In genomic region chr20:41738584-41739193, GRCh38 we compare ENCODE assay signal across 8 cellular contexts.
DNase-seq lines count a peak whose midpoint lies in the region; ATAC-seq and TF ChIP-seq lines count a peak whose summit lies in the region.

No MANE protein-coding gene starts in this region.

- no peak overlapping the region for H3K27ac ChIP-seq in CD4-positive, CD25-positive, alpha-beta regulatory T cell (ENCODE audit: insufficient read depth, low read length, poor library complexity, severe bottlenecking)
- H3K27ac ChIP-seq in esophagus muscularis mucosa (replicated peaks in 1 of 4), result no peak overlapping the region

- H3K27me3 ChIP-seq in CD4-positive, CD25-positive, alpha-beta regulatory T cell (ENCODE audit: control insufficient read depth, insufficient read depth, low read length), result no peaks in the 10 kb centered on the region
- H3K27me3 ChIP-seq in esophagus muscularis mucosa, result no peaks in the 10 kb centered on the region

- DNase-seq in CD4-positive, CD25-positive, alpha-beta regulatory T cell, result peak in 2 of 3 donors; percentile 4 to 41
- DNase-seq in NCI-H2171 (lab: John Stamatoyannopoulos, UW) (peak; percentile 48), WTC11 (ENCODE audit: low spot score) (peak; percentile 71), esophagus muscularis mucosa (ENCODE audit: extremely low spot score) (peak; percentile 91), ureter (ENCODE audit: low spot score) (peak; percentile 53)
- DNase-seq in naive thymus-derived CD8-positive, alpha-beta T cell, result peak in 6 of 10 donors; percentile 4 to 21 (median 8)

- 16% methylated on average over 7 of the region's 7 CpGs for WGBS in esophagus muscularis mucosa

- POLR2A ChIA-PET in WTC11 (lab: Charles Lee), result interaction anchor here (0.6 to 0.9 kb wide), 2 partner anchors 9 to 62 kb away, joined by 3 read pairs; no protein-coding TSS in a partner anchor
- POLR2A ChIA-PET in naive thymus-derived CD8-positive, alpha-beta T cell (lab: Charles Lee), result no interaction called here

- no peak overlapping the region for H3K4me3 Mint-ChIP-seq in CD4-positive, CD25-positive, alpha-beta regulatory T cell
- no peak overlapping the region for H3K4me3 Mint-ChIP-seq in WTC11
- no peak overlapping the region for H3K4me3 Mint-ChIP-seq in naive thymus-derived CD8-positive, alpha-beta T cell

- no peak for TF ChIP-seq POLR2A in esophagus muscularis mucosa (IDR thresholded peaks at IDR 0.05; ENCODE audit: low read depth)

- peaks cover 3% of the 10 kb centered on the region for H3K36me3 Mint-ChIP-seq in CD4-positive, CD25-positive, alpha-beta regulatory T cell
- H3K36me3 Mint-ChIP-seq in WTC11, result peaks cover 8% of the 10 kb centered on the region
- peaks cover 0 to 4% (median 0%) of the 10 kb centered on the region in 3 donors for H3K36me3 Mint-ChIP-seq in naive thymus-derived CD8-positive, alpha-beta T cell

- peaks cover 0 to 3% (median 0%) of the 10 kb centered on the region in 7 donors for H3K9me3 Mint-ChIP-seq in CD4-positive, CD25-positive, alpha-beta regulatory T cell
- peaks cover 24% of the 10 kb centered on the region for H3K9me3 Mint-ChIP-seq in WTC11
- peaks cover 0 to 6% (median 2%) of the 10 kb centered on the region in 9 donors for H3K9me3 Mint-ChIP-seq in naive thymus-derived CD8-positive, alpha-beta T cell

- no peaks in the 10 kb centered on the region for H3K4me1 Mint-ChIP-seq in CD4-positive, CD25-positive, alpha-beta regulatory T cell
- peaks cover 11% of the 10 kb centered on the region for H3K4me1 Mint-ChIP-seq in WTC11
- peaks cover 0 to 1% (median 0%) of the 10 kb centered on the region in 4 donors for H3K4me1 Mint-ChIP-seq in naive thymus-derived CD8-positive, alpha-beta T cell

- TF ChIP-seq CTCF in WTC11 (IDR thresholded peaks at IDR 0.05) (peak; percentile 68), esophagus muscularis mucosa (IDR thresholded peaks at IDR 0.05) (peak; percentile 62 to 89 (median 66))

- peak overlapping the region in 1 of 3 donors; percentile 11 for H3K27ac Mint-ChIP-seq in CD4-positive, CD25-positive, alpha-beta regulatory T cell
- no peak overlapping the region for H3K27ac Mint-ChIP-seq in WTC11
- no peak overlapping the region for H3K27ac Mint-ChIP-seq in naive thymus-derived CD8-positive, alpha-beta T cell

- no peak for TF ChIP-seq EP300 in esophagus muscularis mucosa (IDR thresholded peaks at IDR 0.05)

- intact Hi-C loops in esophagus muscularis mucosa (cut with DNase I), result loop anchor here (5.0 kb wide), 1 partner anchor 1449 kb away; the partner anchor contains the start of gene PTPRT

- H3K36me3 ChIP-seq in CD4-positive, CD25-positive, alpha-beta regulatory T cell (ENCODE audit: control insufficient read depth, insufficient read depth, low read length), result no peaks in the 10 kb centered on the region
- H3K36me3 ChIP-seq in esophagus muscularis mucosa, result no peaks in the 10 kb centered on the region

- ATAC-seq in CD4-positive, CD25-positive, alpha-beta regulatory T cell (ENCODE audit: low read depth in 2 of 2), result no peak
- peak; percentile 65 for ATAC-seq in GM21529 (IDR thresholded peaks at IDR 0.05; ENCODE audit: unreplicated experiment)
- peak; percentile 85 for ATAC-seq in WTC11
- ATAC-seq in naive thymus-derived CD8-positive, alpha-beta T cell, result peak in 1 of 2 donors; percentile 52
- ATAC-seq in HG02759 (IDR thresholded peaks at IDR 0.05; ENCODE audit: unreplicated experiment), result no peak

- H3K4me3 ChIP-seq in CD4-positive, CD25-positive, alpha-beta regulatory T cell (ENCODE audit: low read depth, low read length), result no peak overlapping the region
- no peak overlapping the region for H3K4me3 ChIP-seq in esophagus muscularis mucosa

- H3K9me3 ChIP-seq in CD4-positive, CD25-positive, alpha-beta regulatory T cell (ENCODE audit: control insufficient read depth in 2 of 2, low read length in 2 of 2), result no peaks in the 10 kb centered on the region
- H3K9me3 ChIP-seq in esophagus muscularis mucosa, result no peaks in the 10 kb centered on the region

- no peaks in the 10 kb centered on the region for H3K4me1 ChIP-seq in CD4-positive, CD25-positive, alpha-beta regulatory T cell (ENCODE audit: control insufficient read depth, insufficient read depth, low read length, poor library complexity, severe bottlenecking)
- H3K4me1 ChIP-seq in esophagus muscularis mucosa, result peaks cover 0 to 5% (median 0%) of the 10 kb centered on the region in 4 donors

- peaks cover 5% of the 10 kb centered on the region for H3K27me3 Mint-ChIP-seq in CD4-positive, CD25-positive, alpha-beta regulatory T cell
- H3K27me3 Mint-ChIP-seq in WTC11 (ENCODE audit: low read depth), result no peaks in the 10 kb centered on the region
- peaks cover 0 to 1% (median 0%) of the 10 kb centered on the region in 5 donors for H3K27me3 Mint-ChIP-seq in naive thymus-derived CD8-positive, alpha-beta T cell

- CTCF ChIA-PET in WTC11 (lab: Charles Lee), result interaction anchor here (0.6 to 3.0 kb wide), 56 partner anchors 10 to 1671 kb away, joined by 3 to 30 read pairs (median 4); no protein-coding TSS in a partner anchor

TF ChIP-seq in WTC11, 78 proteins besides CTCF, POLR2A, EP300 and RAD21 (continues in another document):
- TF ChIP-seq STAT6 (CRISPR knock-in tag; conservative IDR thresholded peaks at IDR 0.05; ENCODE audit: low read depth), result no peak
- no peak for TF ChIP-seq USF2 (CRISPR knock-in tag; IDR thresholded peaks at IDR 0.05)
- TF ChIP-seq ZMAT4 (CRISPR knock-in tag; IDR thresholded peaks at IDR 0.05), result no peak
- no peak for TF ChIP-seq NR1H2 (CRISPR knock-in tag; IDR thresholded peaks at IDR 0.05)
- no peak for TF ChIP-seq PRDM15 (CRISPR knock-in tag; IDR thresholded peaks at IDR 0.05)
- TF ChIP-seq ESRRA (CRISPR knock-in tag; IDR thresholded peaks at IDR 0.05; ENCODE audit: borderline replicate concordance), result no peak
- TF ChIP-seq E2F4 (CRISPR knock-in tag; IDR thresholded peaks at IDR 0.05; ENCODE audit: borderline replicate concordance, low read depth), result no peak

Comparison
In these comparisons a context has a peak if more than half of its experiments do, and no peak if none do; other contexts are left out.
1. ATAC-seq: peak in GM21529 (single experiment) and WTC11 (single experiment); none in CD4-positive, CD25-positive, alpha-beta regulatory T cell (0 of 2) and HG02759 (single experiment).
2. DNase-seq: peak in every context shown above with its lines; median percentile 91 in esophagus muscularis mucosa; 71 in WTC11; 53 in ureter; 48 in NCI-H2171; 22 in CD4-positive, CD25-positive, alpha-beta regulatory T cell; 8 in naive thymus-derived CD8-positive, alpha-beta T cell.